Comparison of ENCODE assay signal across 1 cellular context in the genomic region with DNA sequence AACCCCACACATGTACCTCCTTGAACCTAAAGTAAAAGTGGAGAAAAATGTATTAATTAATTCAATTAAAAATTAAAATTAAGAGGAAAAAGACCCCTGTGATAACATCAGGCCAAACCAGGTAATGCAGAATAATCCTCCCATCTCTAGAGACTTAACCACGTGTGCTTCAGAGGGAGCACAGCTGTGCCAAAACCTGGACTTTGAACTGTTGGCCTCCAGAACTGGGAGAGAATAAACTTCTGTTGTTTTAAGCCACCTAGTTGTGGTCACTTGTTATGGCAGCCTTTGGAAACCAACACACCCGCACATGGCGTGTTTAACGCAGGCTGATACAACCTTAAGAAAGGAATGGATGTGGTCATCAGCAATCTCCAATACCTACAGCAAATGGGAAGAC.
TF ChIP-seq lines count a peak whose summit lies in the region.

No MANE protein-coding gene starts in this region.

TF ChIP-seq in HepG2, 621 proteins besides CTCF, POLR2A, EP300 and RAD21 (continued from another document and continues in another):
- TF ChIP-seq, protein P1, sequence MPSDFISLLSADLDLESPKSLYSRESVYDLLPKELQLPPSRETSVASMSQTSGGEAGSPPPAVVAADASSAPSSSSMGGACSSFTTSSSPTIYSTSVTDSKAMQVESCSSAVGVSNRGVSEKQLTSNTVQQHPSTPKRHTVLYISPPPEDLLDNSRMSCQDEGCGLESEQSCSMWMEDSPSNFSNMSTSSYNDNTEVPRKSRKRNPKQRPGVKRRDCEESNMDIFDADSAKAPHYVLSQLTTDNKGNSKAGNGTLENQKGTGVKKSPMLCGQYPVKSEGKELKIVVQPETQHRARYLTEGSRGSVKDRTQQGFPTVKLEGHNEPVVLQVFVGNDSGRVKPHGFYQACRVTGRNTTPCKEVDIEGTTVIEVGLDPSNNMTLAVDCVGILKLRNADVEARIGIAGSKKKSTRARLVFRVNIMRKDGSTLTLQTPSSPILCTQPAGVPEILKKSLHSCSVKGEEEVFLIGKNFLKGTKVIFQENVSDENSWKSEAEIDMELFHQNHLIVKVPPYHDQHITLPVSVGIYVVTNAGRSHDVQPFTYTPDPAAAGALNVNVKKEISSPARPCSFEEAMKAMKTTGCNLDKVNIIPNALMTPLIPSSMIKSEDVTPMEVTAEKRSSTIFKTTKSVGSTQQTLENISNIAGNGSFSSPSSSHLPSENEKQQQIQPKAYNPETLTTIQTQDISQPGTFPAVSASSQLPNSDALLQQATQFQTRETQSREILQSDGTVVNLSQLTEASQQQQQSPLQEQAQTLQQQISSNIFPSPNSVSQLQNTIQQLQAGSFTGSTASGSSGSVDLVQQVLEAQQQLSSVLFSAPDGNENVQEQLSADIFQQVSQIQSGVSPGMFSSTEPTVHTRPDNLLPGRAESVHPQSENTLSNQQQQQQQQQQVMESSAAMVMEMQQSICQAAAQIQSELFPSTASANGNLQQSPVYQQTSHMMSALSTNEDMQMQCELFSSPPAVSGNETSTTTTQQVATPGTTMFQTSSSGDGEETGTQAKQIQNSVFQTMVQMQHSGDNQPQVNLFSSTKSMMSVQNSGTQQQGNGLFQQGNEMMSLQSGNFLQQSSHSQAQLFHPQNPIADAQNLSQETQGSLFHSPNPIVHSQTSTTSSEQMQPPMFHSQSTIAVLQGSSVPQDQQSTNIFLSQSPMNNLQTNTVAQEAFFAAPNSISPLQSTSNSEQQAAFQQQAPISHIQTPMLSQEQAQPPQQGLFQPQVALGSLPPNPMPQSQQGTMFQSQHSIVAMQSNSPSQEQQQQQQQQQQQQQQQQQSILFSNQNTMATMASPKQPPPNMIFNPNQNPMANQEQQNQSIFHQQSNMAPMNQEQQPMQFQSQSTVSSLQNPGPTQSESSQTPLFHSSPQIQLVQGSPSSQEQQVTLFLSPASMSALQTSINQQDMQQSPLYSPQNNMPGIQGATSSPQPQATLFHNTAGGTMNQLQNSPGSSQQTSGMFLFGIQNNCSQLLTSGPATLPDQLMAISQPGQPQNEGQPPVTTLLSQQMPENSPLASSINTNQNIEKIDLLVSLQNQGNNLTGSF (CRISPR knock-in tag; IDR thresholded peaks at IDR 0.05): no peak
- TF ChIP-seq HNRNPK (IDR thresholded peaks at IDR 0.05; ENCODE audit: low read depth, low read length, poor library complexity, severe bottlenecking) (no peak), SNAPC2 (CRISPR knock-in tag; IDR thresholded peaks at IDR 0.05) (no peak), FOXJ3 (CRISPR knock-in tag; IDR thresholded peaks at IDR 0.05; ENCODE audit: borderline replicate concordance) (no peak), ZNF446 (CRISPR knock-in tag; IDR thresholded peaks at IDR 0.05) (no peak), RBM39 (IDR thresholded peaks at IDR 0.05; ENCODE audit: low read depth, low read length, poor library complexity, severe bottlenecking) (no peak), ZNF251 (CRISPR knock-in tag; IDR thresholded peaks at IDR 0.05) (no peak), ZNF557 (CRISPR knock-in tag; IDR thresholded peaks at IDR 0.05) (no peak), IKZF1 (IDR thresholded peaks at IDR 0.05) (no peak), ZNF672 (CRISPR knock-in tag; IDR thresholded peaks at IDR 0.05) (no peak), ZNF24 (IDR thresholded peaks at IDR 0.05) (no peak), MYNN (CRISPR knock-in tag; IDR thresholded peaks at IDR 0.05; ENCODE audit: low read depth) (no peak), TBP (CRISPR knock-in tag; IDR thresholded peaks at IDR 0.05) (no peak), ZNF30 (CRISPR knock-in tag; IDR thresholded peaks at IDR 0.05) (no peak), ZNF629 (CRISPR knock-in tag; conservative IDR thresholded peaks at IDR 0.05) (no peak), FLYWCH1 (CRISPR knock-in tag; IDR thresholded peaks at IDR 0.05) (no peak), BHLHE40 (IDR thresholded peaks at IDR 0.05; ENCODE audit: low read length) (no peak), SPEN (CRISPR knock-in tag; IDR thresholded peaks at IDR 0.05; ENCODE audit: low read depth) (no peak), ZNF282 (IDR thresholded peaks at IDR 0.05; ENCODE audit: partially characterized antibody) (no peak), ZFP62 (CRISPR knock-in tag; IDR thresholded peaks at IDR 0.05) (no peak), RBM22 (optimal IDR thresholded peaks at IDR 0.05; ENCODE audit: low read length) (no peak), ZNF484 (CRISPR knock-in tag; IDR thresholded peaks at IDR 0.05; ENCODE audit: borderline replicate concordance, low read depth) (no peak), SNRNP70 (IDR thresholded peaks at IDR 0.05; ENCODE audit: low read depth, low read length) (no peak), ZNF792 (CRISPR knock-in tag; IDR thresholded peaks at IDR 0.05) (no peak), YY1 (IDR thresholded peaks at IDR 0.05; ENCODE audit: insufficient read depth, insufficient replicate concordance, low read depth, low read length) (no peak), U2AF1 (optimal IDR thresholded peaks at IDR 0.05; ENCODE audit: low read depth, low read length) (no peak), NFIC (IDR thresholded peaks at IDR 0.05; ENCODE audit: low read length) (no peak), ZNF782 (CRISPR knock-in tag; IDR thresholded peaks at IDR 0.05; ENCODE audit: borderline replicate concordance) (no peak), SMC3 (IDR thresholded peaks at IDR 0.05; ENCODE audit: low read length) (peak; percentile 20; the same call in 1 of the 2 replicates)
- TF ChIP-seq, protein P2, sequence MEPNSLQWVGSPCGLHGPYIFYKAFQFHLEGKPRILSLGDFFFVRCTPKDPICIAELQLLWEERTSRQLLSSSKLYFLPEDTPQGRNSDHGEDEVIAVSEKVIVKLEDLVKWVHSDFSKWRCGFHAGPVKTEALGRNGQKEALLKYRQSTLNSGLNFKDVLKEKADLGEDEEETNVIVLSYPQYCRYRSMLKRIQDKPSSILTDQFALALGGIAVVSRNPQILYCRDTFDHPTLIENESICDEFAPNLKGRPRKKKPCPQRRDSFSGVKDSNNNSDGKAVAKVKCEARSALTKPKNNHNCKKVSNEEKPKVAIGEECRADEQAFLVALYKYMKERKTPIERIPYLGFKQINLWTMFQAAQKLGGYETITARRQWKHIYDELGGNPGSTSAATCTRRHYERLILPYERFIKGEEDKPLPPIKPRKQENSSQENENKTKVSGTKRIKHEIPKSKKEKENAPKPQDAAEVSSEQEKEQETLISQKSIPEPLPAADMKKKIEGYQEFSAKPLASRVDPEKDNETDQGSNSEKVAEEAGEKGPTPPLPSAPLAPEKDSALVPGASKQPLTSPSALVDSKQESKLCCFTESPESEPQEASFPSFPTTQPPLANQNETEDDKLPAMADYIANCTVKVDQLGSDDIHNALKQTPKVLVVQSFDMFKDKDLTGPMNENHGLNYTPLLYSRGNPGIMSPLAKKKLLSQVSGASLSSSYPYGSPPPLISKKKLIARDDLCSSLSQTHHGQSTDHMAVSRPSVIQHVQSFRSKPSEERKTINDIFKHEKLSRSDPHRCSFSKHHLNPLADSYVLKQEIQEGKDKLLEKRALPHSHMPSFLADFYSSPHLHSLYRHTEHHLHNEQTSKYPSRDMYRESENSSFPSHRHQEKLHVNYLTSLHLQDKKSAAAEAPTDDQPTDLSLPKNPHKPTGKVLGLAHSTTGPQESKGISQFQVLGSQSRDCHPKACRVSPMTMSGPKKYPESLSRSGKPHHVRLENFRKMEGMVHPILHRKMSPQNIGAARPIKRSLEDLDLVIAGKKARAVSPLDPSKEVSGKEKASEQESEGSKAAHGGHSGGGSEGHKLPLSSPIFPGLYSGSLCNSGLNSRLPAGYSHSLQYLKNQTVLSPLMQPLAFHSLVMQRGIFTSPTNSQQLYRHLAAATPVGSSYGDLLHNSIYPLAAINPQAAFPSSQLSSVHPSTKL (CRISPR knock-in tag; IDR thresholded peaks at IDR 0.05): 0 out of 2 replicates have a peak, but pooled peaks have one; percentile 35
- TF ChIP-seq, protein P3, sequence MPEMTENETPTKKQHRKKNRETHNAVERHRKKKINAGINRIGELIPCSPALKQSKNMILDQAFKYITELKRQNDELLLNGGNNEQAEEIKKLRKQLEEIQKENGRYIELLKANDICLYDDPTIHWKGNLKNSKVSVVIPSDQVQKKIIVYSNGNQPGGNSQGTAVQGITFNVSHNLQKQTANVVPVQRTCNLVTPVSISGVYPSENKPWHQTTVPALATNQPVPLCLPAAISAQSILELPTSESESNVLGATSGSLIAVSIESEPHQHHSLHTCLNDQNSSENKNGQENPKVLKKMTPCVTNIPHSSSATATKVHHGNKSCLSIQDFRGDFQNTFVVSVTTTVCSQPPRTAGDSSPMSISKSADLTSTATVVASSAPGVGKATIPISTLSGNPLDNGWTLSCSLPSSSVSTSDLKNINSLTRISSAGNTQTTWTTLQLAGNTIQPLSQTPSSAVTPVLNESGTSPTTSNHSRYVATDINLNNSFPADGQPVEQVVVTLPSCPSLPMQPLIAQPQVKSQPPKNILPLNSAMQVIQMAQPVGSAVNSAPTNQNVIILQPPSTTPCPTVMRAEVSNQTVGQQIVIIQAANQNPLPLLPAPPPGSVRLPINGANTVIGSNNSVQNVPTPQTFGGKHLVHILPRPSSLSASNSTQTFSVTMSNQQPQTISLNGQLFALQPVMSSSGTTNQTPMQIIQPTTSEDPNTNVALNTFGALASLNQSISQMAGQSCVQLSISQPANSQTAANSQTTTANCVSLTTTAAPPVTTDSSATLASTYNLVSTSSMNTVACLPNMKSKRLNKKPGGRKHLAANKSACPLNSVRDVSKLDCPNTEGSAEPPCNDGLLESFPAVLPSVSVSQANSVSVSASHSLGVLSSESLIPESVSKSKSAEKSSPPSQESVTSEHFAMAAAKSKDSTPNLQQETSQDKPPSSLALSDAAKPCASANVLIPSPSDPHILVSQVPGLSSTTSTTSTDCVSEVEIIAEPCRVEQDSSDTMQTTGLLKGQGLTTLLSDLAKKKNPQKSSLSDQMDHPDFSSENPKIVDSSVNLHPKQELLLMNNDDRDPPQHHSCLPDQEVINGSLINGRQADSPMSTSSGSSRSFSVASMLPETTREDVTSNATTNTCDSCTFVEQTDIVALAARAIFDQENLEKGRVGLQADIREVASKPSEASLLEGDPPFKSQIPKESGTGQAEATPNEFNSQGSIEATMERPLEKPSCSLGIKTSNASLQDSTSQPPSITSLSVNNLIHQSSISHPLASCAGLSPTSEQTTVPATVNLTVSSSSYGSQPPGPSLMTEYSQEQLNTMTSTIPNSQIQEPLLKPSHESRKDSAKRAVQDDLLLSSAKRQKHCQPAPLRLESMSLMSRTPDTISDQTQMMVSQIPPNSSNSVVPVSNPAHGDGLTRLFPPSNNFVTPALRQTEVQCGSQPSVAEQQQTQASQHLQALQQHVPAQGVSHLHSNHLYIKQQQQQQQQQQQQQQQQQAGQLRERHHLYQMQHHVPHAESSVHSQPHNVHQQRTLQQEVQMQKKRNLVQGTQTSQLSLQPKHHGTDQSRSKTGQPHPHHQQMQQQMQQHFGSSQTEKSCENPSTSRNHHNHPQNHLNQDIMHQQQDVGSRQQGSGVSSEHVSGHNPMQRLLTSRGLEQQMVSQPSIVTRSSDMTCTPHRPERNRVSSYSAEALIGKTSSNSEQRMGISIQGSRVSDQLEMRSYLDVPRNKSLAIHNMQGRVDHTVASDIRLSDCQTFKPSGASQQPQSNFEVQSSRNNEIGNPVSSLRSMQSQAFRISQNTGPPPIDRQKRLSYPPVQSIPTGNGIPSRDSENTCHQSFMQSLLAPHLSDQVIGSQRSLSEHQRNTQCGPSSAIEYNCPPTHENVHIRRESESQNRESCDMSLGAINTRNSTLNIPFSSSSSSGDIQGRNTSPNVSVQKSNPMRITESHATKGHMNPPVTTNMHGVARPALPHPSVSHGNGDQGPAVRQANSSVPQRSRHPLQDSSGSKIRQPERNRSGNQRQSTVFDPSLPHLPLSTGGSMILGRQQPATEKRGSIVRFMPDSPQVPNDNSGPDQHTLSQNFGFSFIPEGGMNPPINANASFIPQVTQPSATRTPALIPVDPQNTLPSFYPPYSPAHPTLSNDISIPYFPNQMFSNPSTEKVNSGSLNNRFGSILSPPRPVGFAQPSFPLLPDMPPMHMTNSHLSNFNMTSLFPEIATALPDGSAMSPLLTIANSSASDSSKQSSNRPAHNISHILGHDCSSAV (CRISPR knock-in tag; IDR thresholded peaks at IDR 0.05; ENCODE audit: borderline replicate concordance): no peak
- TF ChIP-seq, protein P4, sequence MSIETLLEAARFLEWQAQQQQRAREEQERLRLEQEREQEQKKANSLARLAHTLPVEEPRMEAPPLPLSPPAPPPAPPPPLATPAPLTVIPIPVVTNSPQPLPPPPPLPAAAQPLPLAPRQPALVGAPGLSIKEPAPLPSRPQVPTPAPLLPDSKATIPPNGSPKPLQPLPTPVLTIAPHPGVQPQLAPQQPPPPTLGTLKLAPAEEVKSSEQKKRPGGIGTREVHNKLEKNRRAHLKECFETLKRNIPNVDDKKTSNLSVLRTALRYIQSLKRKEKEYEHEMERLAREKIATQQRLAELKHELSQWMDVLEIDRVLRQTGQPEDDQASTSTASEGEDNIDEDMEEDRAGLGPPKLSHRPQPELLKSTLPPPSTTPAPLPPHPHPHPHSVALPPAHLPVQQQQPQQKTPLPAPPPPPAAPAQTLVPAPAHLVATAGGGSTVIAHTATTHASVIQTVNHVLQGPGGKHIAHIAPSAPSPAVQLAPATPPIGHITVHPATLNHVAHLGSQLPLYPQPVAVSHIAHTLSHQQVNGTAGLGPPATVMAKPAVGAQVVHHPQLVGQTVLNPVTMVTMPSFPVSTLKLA (IDR thresholded peaks at IDR 0.05): 0 out of 2 replicates have a peak, but pooled peaks have one; percentile 26
- TF ChIP-seq, protein P5, sequence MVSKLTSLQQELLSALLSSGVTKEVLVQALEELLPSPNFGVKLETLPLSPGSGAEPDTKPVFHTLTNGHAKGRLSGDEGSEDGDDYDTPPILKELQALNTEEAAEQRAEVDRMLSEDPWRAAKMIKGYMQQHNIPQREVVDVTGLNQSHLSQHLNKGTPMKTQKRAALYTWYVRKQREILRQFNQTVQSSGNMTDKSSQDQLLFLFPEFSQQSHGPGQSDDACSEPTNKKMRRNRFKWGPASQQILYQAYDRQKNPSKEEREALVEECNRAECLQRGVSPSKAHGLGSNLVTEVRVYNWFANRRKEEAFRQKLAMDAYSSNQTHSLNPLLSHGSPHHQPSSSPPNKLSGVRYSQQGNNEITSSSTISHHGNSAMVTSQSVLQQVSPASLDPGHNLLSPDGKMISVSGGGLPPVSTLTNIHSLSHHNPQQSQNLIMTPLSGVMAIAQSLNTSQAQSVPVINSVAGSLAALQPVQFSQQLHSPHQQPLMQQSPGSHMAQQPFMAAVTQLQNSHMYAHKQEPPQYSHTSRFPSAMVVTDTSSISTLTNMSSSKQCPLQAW (CRISPR knock-in tag; IDR thresholded peaks at IDR 0.05): no peak
- TF ChIP-seq, protein P6, sequence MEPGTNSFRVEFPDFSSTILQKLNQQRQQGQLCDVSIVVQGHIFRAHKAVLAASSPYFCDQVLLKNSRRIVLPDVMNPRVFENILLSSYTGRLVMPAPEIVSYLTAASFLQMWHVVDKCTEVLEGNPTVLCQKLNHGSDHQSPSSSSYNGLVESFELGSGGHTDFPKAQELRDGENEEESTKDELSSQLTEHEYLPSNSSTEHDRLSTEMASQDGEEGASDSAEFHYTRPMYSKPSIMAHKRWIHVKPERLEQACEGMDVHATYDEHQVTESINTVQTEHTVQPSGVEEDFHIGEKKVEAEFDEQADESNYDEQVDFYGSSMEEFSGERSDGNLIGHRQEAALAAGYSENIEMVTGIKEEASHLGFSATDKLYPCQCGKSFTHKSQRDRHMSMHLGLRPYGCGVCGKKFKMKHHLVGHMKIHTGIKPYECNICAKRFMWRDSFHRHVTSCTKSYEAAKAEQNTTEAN (CRISPR knock-in tag; conservative IDR thresholded peaks at IDR 0.05): no peak
- TF ChIP-seq, protein P7, sequence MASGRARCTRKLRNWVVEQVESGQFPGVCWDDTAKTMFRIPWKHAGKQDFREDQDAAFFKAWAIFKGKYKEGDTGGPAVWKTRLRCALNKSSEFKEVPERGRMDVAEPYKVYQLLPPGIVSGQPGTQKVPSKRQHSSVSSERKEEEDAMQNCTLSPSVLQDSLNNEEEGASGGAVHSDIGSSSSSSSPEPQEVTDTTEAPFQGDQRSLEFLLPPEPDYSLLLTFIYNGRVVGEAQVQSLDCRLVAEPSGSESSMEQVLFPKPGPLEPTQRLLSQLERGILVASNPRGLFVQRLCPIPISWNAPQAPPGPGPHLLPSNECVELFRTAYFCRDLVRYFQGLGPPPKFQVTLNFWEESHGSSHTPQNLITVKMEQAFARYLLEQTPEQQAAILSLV (CRISPR knock-in tag; IDR thresholded peaks at IDR 0.05; ENCODE audit: borderline replicate concordance): no peak
